ENCODE assay signal across 12 cellular contexts in the genomic region with DNA sequence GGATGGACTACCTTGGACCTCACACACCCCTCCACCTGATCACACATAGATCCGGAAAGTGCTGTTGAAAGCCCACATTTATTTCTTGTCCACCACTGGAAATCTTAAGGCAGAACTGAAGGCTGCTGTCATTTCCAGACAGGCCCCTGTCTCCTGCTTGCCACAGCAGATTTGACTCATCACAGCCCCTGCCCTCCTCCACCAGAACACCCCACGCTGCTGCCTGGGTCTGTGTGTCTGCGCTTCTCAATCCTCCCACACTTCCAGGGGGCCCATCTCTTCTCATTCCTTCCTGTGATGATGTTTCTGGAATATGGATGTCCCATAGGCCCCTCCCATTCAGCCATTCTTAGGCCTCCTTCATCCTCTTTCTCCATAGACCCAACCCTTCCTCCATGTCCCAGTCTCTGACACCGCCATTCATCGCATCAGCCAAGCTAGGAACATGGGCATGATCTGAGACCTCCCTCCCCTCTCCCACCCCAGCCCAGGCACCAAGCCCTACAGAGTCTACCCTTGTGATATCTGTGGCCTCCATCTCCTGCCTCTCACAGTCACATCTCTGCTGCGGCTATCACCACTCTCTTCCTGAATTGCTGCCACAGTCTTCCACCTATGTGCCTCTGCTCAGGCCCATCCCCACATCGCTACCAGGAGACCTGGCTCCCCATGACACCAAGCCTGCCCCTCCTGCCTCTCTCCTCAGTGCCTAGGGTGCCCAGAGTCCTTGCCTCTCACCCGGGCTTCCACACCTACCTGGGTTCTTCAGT.
"Had no signal": no experiment of that assay in that cellular context is flagged by ENCODE, and none has a peak within 500 bp of the region (broad histone marks: within the 10 kb centered on the region; RNA-seq: fewer than 3 reads in every experiment).

No MANE protein-coding gene starts in this region.

- DNase-seq: activated CD4-positive, CD25-positive, alpha-beta regulatory T cell treated with anti-CD3 and anti-CD28 coated beads, Interleukin-2, amount 50 U/mL, for 72 hours; activated CD8-positive, alpha-beta memory T cell treated with anti-CD3 and anti-CD28 coated beads, Interleukin-2, amount 50 U/mL, for 48 hours; activated CD8-positive, alpha-beta T cell treated with anti-CD3 and anti-CD28 coated beads for 36 hours; activated naive CD4-positive, alpha-beta T cell treated with anti-CD3 and anti-CD28 coated beads, Interleukin-2, amount 10 ng/mL, durations not matched to agents 7 days and 5 days; body of pancreas; dermis blood vessel endothelial cell; left colon; mesendoderm; retina; substantia nigra; SW 1271; T-helper 9 cell had no signal

- H3K9me3 Mint-ChIP-seq: activated CD8-positive, alpha-beta T cell treated with anti-CD3 and anti-CD28 coated beads for 36 hours; activated naive CD4-positive, alpha-beta T cell treated with anti-CD3 and anti-CD28 coated beads, Interleukin-2, amount 10 ng/mL, durations not matched to agents 7 days and 5 days had no signal

- ATAC-seq: activated CD8-positive, alpha-beta T cell treated with anti-CD3 and anti-CD28 coated beads for 36 hours; body of pancreas; left colon had no signal

- H3K27me3 Mint-ChIP-seq: activated CD8-positive, alpha-beta T cell treated with anti-CD3 and anti-CD28 coated beads for 36 hours had no signal

- H3K36me3 Mint-ChIP-seq: activated naive CD4-positive, alpha-beta T cell treated with anti-CD3 and anti-CD28 coated beads, Interleukin-2, amount 10 ng/mL, durations not matched to agents 7 days and 5 days had no signal

- H3K27ac Mint-ChIP-seq: activated CD8-positive, alpha-beta T cell treated with anti-CD3 and anti-CD28 coated beads for 36 hours; activated naive CD4-positive, alpha-beta T cell treated with anti-CD3 and anti-CD28 coated beads, Interleukin-2, amount 10 ng/mL, durations not matched to agents 7 days and 5 days had no signal

- H3K4me3 Mint-ChIP-seq: activated CD8-positive, alpha-beta T cell treated with anti-CD3 and anti-CD28 coated beads for 36 hours; activated naive CD4-positive, alpha-beta T cell treated with anti-CD3 and anti-CD28 coated beads, Interleukin-2, amount 10 ng/mL, durations not matched to agents 7 days and 5 days had no signal
